8 cellular contexts compared by ENCODE assay signal in genomic region chr9:114908104-114908621, GRCh38. TPM values are rescaled to one million over a fixed set of nuclear protein-coding genes. Genes with fewer than 3 reads are reported as not detected.
DNase-seq lines count a peak whose midpoint lies in the region; ATAC-seq and TF ChIP-seq lines count a peak whose summit lies in the region.

No MANE protein-coding gene starts in this region.

- peak; percentile 91 for DNase-seq in COLO668 (lab: John Stamatoyannopoulos, UW; ENCODE audit: unreplicated experiment)
- peak; percentile 95 for DNase-seq in HFFc6
- peak; percentile 2 for DNase-seq in NCI-H524 treated with DMSO at 0.1 percent for 48 hours (lab: John Stamatoyannopoulos, UW)
- DNase-seq in T47D (ENCODE audit: low read depth in 1 of 2, low spot score in 1 of 2), result peak; percentile 28 to 98
- DNase-seq in mesenteric fat pad (ENCODE audit: low spot score), result no peak
- DNase-seq in D341Med (ENCODE audit: low spot score), result no peak
- DNase-seq in erythroblast (lab: John Stamatoyannopoulos, UW), result no peak

- H3K4me3 Mint-ChIP-seq in HFFc6, result no peak overlapping the region
- H3K4me3 Mint-ChIP-seq in stimulated activated memory B cell treated with anti-CD40 and anti-IgM and Interleukin-4, amounts not matched to agents 10 μg/mL and 1 μg/mL and 100 μg/mL, for 72 hours, result peak overlapping the region; percentile 53

- in situ Hi-C loops in T47D (cut with HindIII; ENCODE audit: low pct_unique_long_range_greater_than_20kb, low sequenced_read_pairs), result no loop called here

- TF ChIP-seq POLR2A in erythroblast (IDR thresholded peaks at IDR 0.05; ENCODE audit: low read length), result no peak

- no peak for TF ChIP-seq CTCF in HFFc6 (IDR thresholded peaks at IDR 0.05)

- no peaks in the 10 kb centered on the region for H3K9me3 Mint-ChIP-seq in HFFc6
- no peaks in the 10 kb centered on the region for H3K9me3 Mint-ChIP-seq in stimulated activated memory B cell treated with anti-CD40 and anti-IgM and Interleukin-4, amounts not matched to agents 10 μg/mL and 1 μg/mL and 100 μg/mL, for 72 hours

- ATAC-seq in stimulated activated memory B cell treated with anti-CD40 and anti-IgM and Interleukin-4, amounts not matched to agents 10 μg/mL and 1 μg/mL and 100 μg/mL, for 72 hours, result peak; percentile 83

- no peaks in the 10 kb centered on the region for H3K36me3 Mint-ChIP-seq in HFFc6 (ENCODE audit: low read depth)
- no peaks in the 10 kb centered on the region for H3K36me3 Mint-ChIP-seq in stimulated activated memory B cell treated with anti-CD40 and anti-IgM and Interleukin-4, amounts not matched to agents 10 μg/mL and 1 μg/mL and 100 μg/mL, for 72 hours

- peaks cover 48% of the 10 kb centered on the region for H3K4me1 Mint-ChIP-seq in HFFc6 (ENCODE audit: low read depth)
- peaks cover 45% of the 10 kb centered on the region for H3K4me1 Mint-ChIP-seq in stimulated activated memory B cell treated with anti-CD40 and anti-IgM and Interleukin-4, amounts not matched to agents 10 μg/mL and 1 μg/mL and 100 μg/mL, for 72 hours

- H3K27ac Mint-ChIP-seq in HFFc6, result peak overlapping the region; percentile 63; the same call in 1 of the 2 replicates
- peak overlapping the region; percentile 95 for H3K27ac Mint-ChIP-seq in stimulated activated memory B cell treated with anti-CD40 and anti-IgM and Interleukin-4, amounts not matched to agents 10 μg/mL and 1 μg/mL and 100 μg/mL, for 72 hours

- peaks cover 13% of the 10 kb centered on the region; the same call in 1 of the 2 replicates for H3K27me3 Mint-ChIP-seq in HFFc6 (ENCODE audit: insufficient read depth)
- no peaks in the 10 kb centered on the region for H3K27me3 Mint-ChIP-seq in stimulated activated memory B cell treated with anti-CD40 and anti-IgM and Interleukin-4, amounts not matched to agents 10 μg/mL and 1 μg/mL and 100 μg/mL, for 72 hours

RNA-seq across cellular contexts. Expression of gene TNFSF8, which starts 22.2 kb away (rescaled TPM):
- total RNA-seq in HFFc6 (2021; fragmentation: NEBNext Ultra II Directional; extraction: Animal tissue kit (Norgen Biotek cat#: 25700)), result not detected
- 4.6 TPM for total RNA-seq in mesenteric fat pad

Comparison
In these comparisons a context has a peak if more than half of its experiments do, and no peak if none do; other contexts are left out.
1. DNase-seq: peak in COLO668 (single experiment), HFFc6 (single experiment), NCI-H524 treated with DMSO at 0.1 percent for 48 hours (single experiment) and T47D (2 of 2); none in mesenteric fat pad (single experiment), D341Med (single experiment) and erythroblast (0 of 2).